20 cellular contexts compared by ENCODE assay signal in genomic region chr10:28711079-28711478, GRCh38. TPM values are rescaled to one million over a fixed set of nuclear protein-coding genes. Genes with fewer than 3 reads are reported as not detected.
"Had no signal": no experiment of that assay in that cellular context is flagged by ENCODE, and none has a peak within 500 bp of the region (broad histone marks: within the 10 kb centered on the region; RNA-seq: fewer than 3 reads in every experiment).

No MANE protein-coding gene starts in this region.

- H3K4me3 ChIP-seq: spleen, thoracic aorta had no signal

- H3K27me3 ChIP-seq: spleen had no signal

- ATAC-seq: activated T-cell treated with anti-CD3 and anti-CD28 coated beads, Interleukin-2, amount 50 U/mL, for 4 hours; foreskin keratinocyte; left cardiac atrium; naive thymus-derived CD4-positive, alpha-beta T cell had no signal

- DNase-seq: activated CD4-positive, alpha-beta T cell treated with anti-CD3 and anti-CD28 coated beads for 4 hours; activated CD4-positive, alpha-beta T cell treated with anti-CD3 and anti-CD28 coated beads, Interleukin-2, amount 50 U/mL, for 48 hours; activated CD4-positive, CD25-positive, alpha-beta regulatory T cell; activated CD8-positive, alpha-beta memory T cell treated with anti-CD3 and anti-CD28 coated beads, Interleukin-2, amount 50 U/mL, for 48 hours; activated naive CD4-positive, alpha-beta T cell; activated T-cell treated with anti-CD3 and anti-CD28 coated beads, Interleukin-2, amount 50 U/mL, for 4 hours; caudate nucleus; dermis blood vessel endothelial cell; effector CD8-positive, alpha-beta T cell; glutamatergic neuron; hippocampal formation; left cardiac atrium; mesendoderm; naive thymus-derived CD4-positive, alpha-beta T cell; posterior cingulate gyrus; spleen; stimulated activated CD4-positive, alpha-beta T cell treated with anti-CD3 and anti-CD28 coated beads, Interleukin-4, amount 100 ng/mL, for 1 hour; stimulated activated naive CD4-positive, alpha-beta T cell had no signal

- H3K36me3 ChIP-seq: spleen, thoracic aorta had no signal

- H3K4me1 ChIP-seq: foreskin keratinocyte, spleen had no signal

- H3K27ac ChIP-seq: foreskin keratinocyte had no signal

- H3K9me3 ChIP-seq: spleen, thoracic aorta had no signal

RNA-seq across cellular contexts. Expression of gene BAMBI, which starts 33.8 kb away (rescaled TPM):
- polyA plus RNA-seq: naive thymus-derived CD4-positive, alpha-beta T cell had no signal
